Comparison of ENCODE assay signal across 22 cellular contexts in genomic region chr10:91768123-91768522, GRCh38.
"Had no signal": no experiment of that assay in that cellular context is flagged by ENCODE, and none has a peak within 500 bp of the region (broad histone marks: within the 10 kb centered on the region; RNA-seq: fewer than 3 reads in every experiment).

No MANE protein-coding gene starts in this region.

- H2AFZ ChIP-seq: neural progenitor cell had no signal

- H3K36me3 ChIP-seq: ascending aorta, colonic mucosa, esophagus squamous epithelium, heart right ventricle, lower lobe of right lung, neural progenitor cell, sigmoid colon, spleen, thoracic aorta, upper lobe of right lung had no signal

- H3K27me3 ChIP-seq: ascending aorta, colonic mucosa, esophagus squamous epithelium, heart right ventricle, neural progenitor cell, sigmoid colon, spleen, upper lobe of right lung had no signal

- H3K4me2 ChIP-seq: neural progenitor cell had no signal

- DNase-seq: activated CD4-positive, alpha-beta T cell treated with anti-CD3 and anti-CD28 coated beads for 1 hour; activated CD4-positive, alpha-beta T cell treated with anti-CD3 and anti-CD28 coated beads, Interleukin-2, amount 50 U/mL, for 1 hour; activated CD8-positive, alpha-beta T cell treated with anti-CD3 and anti-CD28 coated beads, Interleukin-2, amount 10 ng/mL, durations not matched to agents 7 days and 5 days; activated gamma-delta T cell treated with Interleukin-2 at 50 U/mL for 16 hours; colonic mucosa; dorsolateral prefrontal cortex; effector memory CD8-positive, alpha-beta T cell; esophagus squamous epithelium; heart right ventricle; kidney; lower lobe of right lung; naive thymus-derived CD4-positive, alpha-beta T cell; sigmoid colon; spleen; stimulated activated CD4-positive, alpha-beta T cell treated with anti-CD3 and anti-CD28 coated beads, Interleukin-4, amount 100 ng/mL, for 1 hour; stimulated activated naive CD4-positive, alpha-beta T cell; T-cell; T-helper 9 cell; upper lobe of right lung had no signal

- H3K9me3 ChIP-seq: ascending aorta, colonic mucosa, esophagus squamous epithelium, lower lobe of right lung, sigmoid colon, spleen, thoracic aorta, upper lobe of right lung had no signal

- H3K9ac ChIP-seq: neural progenitor cell had no signal

- H3K4me3 ChIP-seq: ascending aorta, colonic mucosa, dorsolateral prefrontal cortex, esophagus squamous epithelium, heart right ventricle, lower lobe of right lung, neural progenitor cell, sigmoid colon, spleen, thoracic aorta, upper lobe of right lung had no signal

- H3K4me1 ChIP-seq: ascending aorta, colonic mucosa, esophagus squamous epithelium, heart right ventricle, lower lobe of right lung, neural progenitor cell, sigmoid colon, spleen, upper lobe of right lung had no signal

- H3K27ac ChIP-seq: ascending aorta, colonic mucosa, dorsolateral prefrontal cortex, esophagus squamous epithelium, heart right ventricle, lower lobe of right lung, neural progenitor cell, sigmoid colon, spleen, thoracic aorta, upper lobe of right lung had no signal
